ENCODE assay signal across 10 cellular contexts in the genomic region with DNA sequence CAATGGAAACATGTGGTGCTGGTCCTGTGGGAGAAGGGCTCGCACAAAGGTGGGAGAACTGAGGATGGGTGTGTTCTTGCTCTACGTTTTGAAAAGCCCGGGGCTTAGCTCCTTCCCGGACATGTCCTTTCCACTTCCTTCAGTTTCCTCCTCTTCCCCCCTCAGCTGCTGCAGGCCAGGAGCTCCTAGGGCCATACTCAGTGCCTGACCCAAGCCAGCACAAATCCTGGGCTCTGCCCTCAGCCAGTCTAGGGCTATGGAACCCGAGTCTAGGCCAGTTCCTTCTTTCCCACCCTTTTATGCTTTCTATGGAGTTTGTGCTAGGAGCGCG. TPM values are rescaled to one million over a fixed set of nuclear protein-coding genes. Genes with fewer than 3 reads are reported as not detected.
DNase-seq lines count a peak whose midpoint lies in the region; ATAC-seq and TF ChIP-seq lines count a peak whose summit lies in the region.
"Had no signal": no experiment of that assay in that cellular context is flagged by ENCODE, and none has a peak within 500 bp of the region (broad histone marks: within the 10 kb centered on the region; RNA-seq: fewer than 3 reads in every experiment).

No MANE protein-coding gene starts in this region.

- peaks cover 8% of the 10 kb centered on the region for H3K36me3 Mint-ChIP-seq in osteocyte (ENCODE audit: unreplicated experiment)

- no peaks in the 10 kb centered on the region for H3K9me3 ChIP-seq in SJCRH30 (replicated peaks)
- H3K9me3 ChIP-seq: transverse colon had no signal

- peak overlapping the region; percentile 83 for H3K4me3 Mint-ChIP-seq in osteocyte (ENCODE audit: unreplicated experiment)

- H3K27me3 Mint-ChIP-seq in osteocyte (ENCODE audit: unreplicated experiment): no peaks in the 10 kb centered on the region

- peak overlapping the region; percentile 42 for H3K4me3 ChIP-seq in BJ (ENCODE audit: low read depth, low read length)
- peak overlapping the region; percentile 83 for H3K4me3 ChIP-seq in SJCRH30

- no peak for TF ChIP-seq CTCF in BJ (IDR thresholded peaks at IDR 0.05; ENCODE audit: insufficient read depth, low read depth, low read length)
- no peak for TF ChIP-seq CTCF in osteocyte (IDR thresholded peaks at IDR 0.05)

- CTCF ChIA-PET in BJ (lab: Yijun Ruan, JAX): interaction anchor here (0.9 kb wide), 1 partner anchor 29 kb away, joined by 6 read pairs; no protein-coding TSS in a partner anchor

- H3K4me1 Mint-ChIP-seq in osteocyte (ENCODE audit: unreplicated experiment): peaks cover 52% of the 10 kb centered on the region

- H3K27ac Mint-ChIP-seq in osteocyte (ENCODE audit: unreplicated experiment): peak overlapping the region; percentile 93

- no peak for ATAC-seq in HG03460 (IDR thresholded peaks at IDR 0.05; ENCODE audit: unreplicated experiment)

- peaks cover 13% of the 10 kb centered on the region for H3K4me1 ChIP-seq in SJCRH30
- H3K4me1 ChIP-seq: foreskin keratinocyte had no signal

- no peaks in the 10 kb centered on the region for H3K9me3 Mint-ChIP-seq in osteocyte (ENCODE audit: unreplicated experiment)

- H3K27ac ChIP-seq in SJCRH30: peak overlapping the region; percentile 70
- H3K27ac ChIP-seq: foreskin keratinocyte had no signal

- POLR2A ChIA-PET in BJ (lab: Charles Lee): no interaction called here

- DNase-seq in BJ (ENCODE audit: low read depth) (no peak), SJCRH30 (peak; percentile 55 to 64), fibroblast of peridontal ligament (ENCODE audit: extremely low read depth) (peak; percentile 18), osteocyte (ENCODE audit: extremely low spot score, unreplicated experiment) (no peak), GF-D8 (lab: John Stamatoyannopoulos, UW) (no peak), LoVo (ENCODE audit: low spot score) (no peak), globus pallidus (ENCODE audit: low spot score) (no peak)
- DNase-seq: foreskin keratinocyte had no signal

- H3K36me3 ChIP-seq in BJ (ENCODE audit: control insufficient read depth, insufficient read depth, low read length): no peaks in the 10 kb centered on the region
- H3K36me3 ChIP-seq in SJCRH30: peaks cover 5% of the 10 kb centered on the region
- H3K36me3 ChIP-seq: transverse colon had no signal

- peaks cover 52% of the 10 kb centered on the region for H3K27me3 ChIP-seq in BJ (ENCODE audit: control insufficient read depth, insufficient read depth, low read length)
- H3K27me3 ChIP-seq in SJCRH30: no peaks in the 10 kb centered on the region

RNA-seq across cellular contexts. Expression of a gene that starts 1.4 kb away (rescaled TPM):
- polyA plus RNA-seq in BJ (2011; rRNA removed): 0.23 and 0.36 TPM in 2 replicates
- polyA minus RNA-seq in BJ (2011; rRNA and poly(A)+ RNA removed): 0.09 TPM in 1 of 2 replicates, not detected in the other
- 48.3 and 51.9 TPM in 2 replicates for total RNA-seq in SJCRH30 (2014; rRNA removed; shearing (Covaris generic))
- 42.8 and 45.9 TPM in 2 replicates for total RNA-seq in osteocyte
- total RNA-seq: foreskin keratinocyte had no signal
- polyA plus RNA-seq: foreskin keratinocyte had no signal

Comparison
In these comparisons a context has a peak if more than half of its experiments do, and no peak if none do; other contexts are left out.
1. DNase-seq: peak in SJCRH30 (2 of 2) and fibroblast of peridontal ligament (single experiment); none in BJ (single experiment), osteocyte (single experiment), GF-D8 (single experiment), LoVo (single experiment) and globus pallidus (single experiment).